10 cellular contexts compared by ENCODE assay signal in genomic region chr14:68967459-68967940, GRCh38. TPM values are rescaled to one million over a fixed set of nuclear protein-coding genes. Genes with fewer than 3 reads are reported as not detected.
DNase-seq lines count a peak whose midpoint lies in the region; ATAC-seq and TF ChIP-seq lines count a peak whose summit lies in the region.
"Had no signal": no experiment of that assay in that cellular context is flagged by ENCODE, and none has a peak within 500 bp of the region (broad histone marks: within the 10 kb centered on the region; RNA-seq: fewer than 3 reads in every experiment).

No MANE protein-coding gene starts in this region.

- no peak for DNase-seq in AG04450 (ENCODE audit: low read depth, low spot score)
- DNase-seq in M059J (ENCODE audit: low read depth): peak; percentile 12
- no peak for DNase-seq in neural crest cell (ENCODE audit: low read depth, low spot score)
- no peak for DNase-seq in nucleus accumbens (lab: John Stamatoyannopoulos, UW)
- no peak for DNase-seq in NCI-H69 (lab: John Stamatoyannopoulos, UW)
- no peak for DNase-seq in upper lobe of right lung
- DNase-seq: amygdala, midbrain had no signal

- peaks cover 94% of the 10 kb centered on the region for H3K4me1 Mint-ChIP-seq in dendritic cell treated with granulocyte-macrophage colony-stimulating factor and Interleukin-4, amounts not matched to agents 40 ng/mL and 50 ng/mL, for 4 days (ENCODE audit: low read depth)
- H3K4me1 Mint-ChIP-seq in neural crest cell: peaks cover 45% of the 10 kb centered on the region

- H3K4me1 ChIP-seq in upper lobe of right lung: peaks cover 57% of the 10 kb centered on the region

- peak overlapping the region; percentile 52 for H3K27ac ChIP-seq in AG04450 (ENCODE audit: low read depth, low read length)
- no peak overlapping the region for H3K27ac ChIP-seq in upper lobe of right lung

- POLR2A ChIA-PET in AG04450 (lab: Yijun Ruan, JAX): interaction anchor here (0.6 to 1.4 kb wide), 4 partner anchors 9 to 112 kb away, joined by 3 to 4 read pairs (median 4); no protein-coding TSS in a partner anchor

- H3K27me3 ChIP-seq in AG04450 (ENCODE audit: control insufficient read depth, insufficient read depth, low read length): no peaks in the 10 kb centered on the region
- no peaks in the 10 kb centered on the region for H3K27me3 ChIP-seq in upper lobe of right lung

- no peaks in the 10 kb centered on the region for H3K9me3 Mint-ChIP-seq in dendritic cell treated with granulocyte-macrophage colony-stimulating factor and Interleukin-4, amounts not matched to agents 40 ng/mL and 50 ng/mL, for 4 days
- H3K9me3 Mint-ChIP-seq in neural crest cell: no peaks in the 10 kb centered on the region

- peaks cover 1% of the 10 kb centered on the region for H3K36me3 ChIP-seq in upper lobe of right lung

- no peaks in the 10 kb centered on the region; the same call in 1 of the 2 replicates for H3K9me3 ChIP-seq in AG04450 (ENCODE audit: control insufficient read depth, insufficient read depth, low read length)
- H3K9me3 ChIP-seq in upper lobe of right lung: no peaks in the 10 kb centered on the region

- no peak for TF ChIP-seq CTCF in AG04450 (IDR thresholded peaks at IDR 0.05; ENCODE audit: low read depth, low read length)
- TF ChIP-seq CTCF in neural crest cell (conservative IDR thresholded peaks at IDR 0.05): no peak
- no peak for TF ChIP-seq CTCF in upper lobe of right lung (IDR thresholded peaks at IDR 0.05)

- H3K4me3 ChIP-seq in AG04450 (ENCODE audit: low read depth, low read length): no peak overlapping the region
- H3K4me3 ChIP-seq in upper lobe of right lung: no peak overlapping the region

- H3K27ac Mint-ChIP-seq in dendritic cell treated with granulocyte-macrophage colony-stimulating factor and Interleukin-4, amounts not matched to agents 40 ng/mL and 50 ng/mL, for 4 days: peak overlapping the region; percentile 54
- H3K27ac Mint-ChIP-seq in neural crest cell (ENCODE audit: unreplicated experiment): peak overlapping the region; percentile 47

- CTCF ChIA-PET in AG04450 (lab: Charles Lee): interaction anchor here (0.7 kb wide), 1 partner anchor 140 kb away, joined by 3 read pairs; no protein-coding TSS in a partner anchor

- H3K27me3 Mint-ChIP-seq in dendritic cell treated with granulocyte-macrophage colony-stimulating factor and Interleukin-4, amounts not matched to agents 40 ng/mL and 50 ng/mL, for 4 days: no peaks in the 10 kb centered on the region
- H3K27me3 Mint-ChIP-seq in neural crest cell (ENCODE audit: low read depth): no peaks in the 10 kb centered on the region

- intact Hi-C loops in dendritic cell treated with granulocyte-macrophage colony-stimulating factor and Interleukin-4, amounts not matched to agents 40 ng/mL and 50 ng/mL, for 4 days (cut with micrococcal nuclease): no loop called here
- intact Hi-C loops in upper lobe of right lung (cut with DNase I): no loop called here

- H3K36me3 Mint-ChIP-seq in dendritic cell treated with granulocyte-macrophage colony-stimulating factor and Interleukin-4, amounts not matched to agents 40 ng/mL and 50 ng/mL, for 4 days (ENCODE audit: low read depth): peaks cover 55% of the 10 kb centered on the region
- H3K36me3 Mint-ChIP-seq in neural crest cell (ENCODE audit: low read depth): no peaks in the 10 kb centered on the region

- ATAC-seq in HG03095 (IDR thresholded peaks at IDR 0.05; ENCODE audit: unreplicated experiment) (no peak), upper lobe of right lung (no peak)

- no peak overlapping the region for H3K4me3 Mint-ChIP-seq in dendritic cell treated with granulocyte-macrophage colony-stimulating factor and Interleukin-4, amounts not matched to agents 40 ng/mL and 50 ng/mL, for 4 days
- H3K4me3 Mint-ChIP-seq in neural crest cell: no peak overlapping the region

RNA-seq across cellular contexts. Expression of gene ACTN1, which starts 11.6 kb away (rescaled TPM):
- polyA plus RNA-seq in AG04450 (2011; rRNA removed): 641 and 751 TPM in 2 replicates
- polyA minus RNA-seq in AG04450 (2011; rRNA and poly(A)+ RNA removed): 1,243 and 1,580 TPM in 2 replicates
- 221 and 363 TPM in 2 replicates for total RNA-seq in M059J (2014; rRNA removed; shearing (Covaris generic))
- total RNA-seq in neural crest cell: 73.9 and 77.1 TPM in 2 replicates
- total RNA-seq in upper lobe of right lung: 177 TPM
